ENCODE assay signal across 8 cellular contexts in the genomic region with DNA sequence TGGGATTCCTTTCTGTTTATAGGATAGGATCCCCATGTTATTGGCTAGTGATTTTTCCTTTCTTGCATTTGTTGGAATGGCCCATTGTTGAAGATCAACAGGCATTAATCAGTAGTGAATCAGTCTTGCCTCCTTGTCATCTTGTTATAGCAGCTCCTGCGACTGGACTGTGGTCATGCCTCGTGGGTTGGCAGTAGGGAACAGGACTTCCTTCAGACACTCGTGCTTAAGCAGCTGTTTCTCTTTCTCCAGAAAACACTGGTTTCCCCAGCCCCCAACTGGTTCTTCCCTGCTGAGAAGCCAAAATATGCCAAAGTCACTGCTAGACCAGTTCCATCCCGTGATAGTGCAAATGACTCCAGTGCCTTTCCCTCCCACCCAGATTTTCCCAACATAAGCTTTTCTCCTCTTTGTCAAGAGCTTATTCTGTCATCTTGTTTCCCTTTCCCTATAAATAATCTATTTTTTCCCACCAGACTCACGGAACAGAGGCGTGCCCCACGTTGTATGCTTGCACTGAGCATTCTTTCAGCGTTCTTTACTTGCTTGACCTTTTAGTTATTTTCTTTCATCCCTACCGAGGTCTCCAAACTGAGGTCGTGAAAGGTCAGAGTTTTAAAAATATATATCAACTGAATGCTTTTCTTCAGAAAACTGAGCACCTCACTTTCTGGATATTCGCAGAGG.
DNase-seq lines count a peak whose midpoint lies in the region; ATAC-seq lines count a peak whose summit lies in the region.

No MANE protein-coding gene starts in this region.

- in situ Hi-C loops in SK-MEL-5 (cut with HindIII; ENCODE audit: low pct_unique_long_range_greater_than_20kb, low sequenced_read_pairs), result no loop called here

- DNase-seq in CD1c-positive myeloid dendritic cell (ENCODE audit: extremely low spot score) (peak; percentile 77), SK-MEL-5 (ENCODE audit: low read depth, low spot score) (peak; percentile 90), glomerular endothelial cell (ENCODE audit: extremely low read depth, low read depth, low spot score) (peak; percentile 72), posterior vena cava (ENCODE audit: low spot score) (peak; percentile 87), NOMO-1 treated with dmso at 0.1 percent for 144 hours (lab: John Stamatoyannopoulos, UW; ENCODE audit: unreplicated experiment) (no peak)
- no peak for DNase-seq in activated T-cell treated with anti-CD3 and anti-CD28 coated beads, Interleukin-2, amount 50 U/mL, for 1 hour

- no peak for ATAC-seq in activated CD4-positive, CD25-positive, alpha-beta regulatory T cell treated with anti-CD3 and anti-CD28 coated beads, Interleukin-2, amount 50 U/mL, for 24 hours
- ATAC-seq in HG03521 (IDR thresholded peaks at IDR 0.05; ENCODE audit: unreplicated experiment), result no peak

- intact Hi-C loops in posterior vena cava (cut with DNase I), result loop anchor here in 1 of 2 donors (5.0 kb wide), 1 partner anchor 37 kb away; no protein-coding TSS in a partner anchor

Comparison
In these comparisons a context has a peak if more than half of its experiments do, and no peak if none do; other contexts are left out.
1. DNase-seq: peak in CD1c-positive myeloid dendritic cell (single experiment), SK-MEL-5 (single experiment), glomerular endothelial cell (single experiment) and posterior vena cava (single experiment); none in activated T-cell treated with anti-CD3 and anti-CD28 coated beads, Interleukin-2, amount 50 U/mL, for 1 hour (single experiment) and NOMO-1 treated with dmso at 0.1 percent for 144 hours (single experiment).